ENCODE assay signal across 28 cellular contexts in the genomic region with DNA sequence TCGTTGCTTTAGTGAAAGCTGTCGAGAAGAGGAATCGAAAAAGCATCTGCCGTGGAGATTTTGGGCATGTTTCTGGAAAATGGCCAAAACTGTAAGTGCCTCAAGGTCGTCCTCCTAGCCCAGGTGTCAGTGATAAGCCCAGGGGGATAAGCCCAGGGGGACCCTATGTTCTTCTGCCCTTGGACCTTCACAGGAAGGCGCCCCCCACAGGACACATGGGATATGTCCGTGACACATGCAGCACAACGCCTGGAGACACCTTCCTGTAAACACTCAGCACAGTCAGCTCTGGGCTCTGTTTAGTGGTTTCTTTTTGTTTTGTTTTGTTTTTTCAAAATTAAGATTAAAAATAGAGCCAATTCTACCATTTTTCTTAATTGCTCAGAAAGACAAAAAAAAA.
A peak's percentile ranks its signal among the peaks of the same experiment; 100 is the strongest.
DNase-seq lines count a peak whose midpoint lies in the region; ATAC-seq and TF ChIP-seq lines count a peak whose summit lies in the region.
"Had no signal": no experiment of that assay in that cellular context is flagged by ENCODE, and none has a peak within 500 bp of the region (broad histone marks: within the 10 kb centered on the region; RNA-seq: fewer than 3 reads in every experiment).

No MANE protein-coding gene starts in this region.

- TF ChIP-seq CTCF in C4-2B (conservative IDR thresholded peaks at IDR 0.05) (peak; percentile 24), HFF-Myc (IDR thresholded peaks at IDR 0.05; ENCODE audit: low read depth, low read length, missing control alignments) (peak; percentile 34), foreskin keratinocyte (conservative IDR thresholded peaks at IDR 0.05) (peak; percentile 12)

- DNase-seq in HFF-Myc (ENCODE audit: extremely low read depth, low read depth) (no peak), RPMI8226 (peak; percentile 20), foreskin keratinocyte (no peak), NCI-H82 (lab: John Stamatoyannopoulos, UW) (no peak), ureter (ENCODE audit: low spot score) (no peak), posterior cingulate gyrus (no peak)
- DNase-seq: activated CD4-positive, alpha-beta T cell treated with anti-CD3 and anti-CD28 coated beads, Interleukin-2, amount 50 U/mL, for 1 hour; activated CD8-positive, alpha-beta memory T cell treated with anti-CD3 and anti-CD28 coated beads, Interleukin-2, amount 10 ng/mL, durations not matched to agents 7 days and 5 days; activated naive CD4-positive, alpha-beta T cell treated with anti-CD3 and anti-CD28 coated beads for 36 hours; amniotic stem cell; COR-L47; DMS79; glutamatergic neuron; MM.1S; NCI-H1694; NCI-H526 treated with DMSO at 0.1 percent for 48 hours; sigmoid colon; stimulated activated CD4-positive, alpha-beta T cell treated with anti-CD3 and anti-CD28 coated beads, Interleukin-15, amount 100 ng/mL, for 24 hours; stomach; trophoblast cell had no signal

- H3K27ac ChIP-seq in C4-2B (no peak overlapping the region), foreskin keratinocyte (no peak overlapping the region)
- H3K27ac ChIP-seq: A549, breast epithelium, sigmoid colon, stomach had no signal

- H3K27me3 ChIP-seq in foreskin keratinocyte, result no peaks in the 10 kb centered on the region
- H3K27me3 ChIP-seq: breast epithelium, sigmoid colon, stomach had no signal

- no peaks in the 10 kb centered on the region for H3K4me1 ChIP-seq in foreskin keratinocyte
- H3K4me1 ChIP-seq: breast epithelium, HAP-1, sigmoid colon, stomach had no signal

- intact Hi-C loops in posterior cingulate gyrus (cut with DNase I), result no loop called here

- ATAC-seq in foreskin keratinocyte (no peak), HG02759 (IDR thresholded peaks at IDR 0.05; ENCODE audit: unreplicated experiment) (no peak)
- ATAC-seq: A549; activated CD8-positive, alpha-beta memory T cell treated with anti-CD3 and anti-CD28 coated beads, Interleukin-2, amount 10 ng/mL, durations not matched to agents 7 days and 5 days; activated T-cell treated with anti-CD3 and anti-CD28 coated beads, Interleukin-2, amount 50 U/mL, for 72 hours; GM12878; K562 had no signal

- no peak overlapping the region for H3K4me3 ChIP-seq in HFF-Myc (replicated peaks; ENCODE audit: low read depth, low read length)
- H3K4me3 ChIP-seq: A549, breast epithelium, GM12878, HAP-1, K562, sigmoid colon, stomach had no signal
